In genomic region chr4:53055274-53055673, GRCh38 we compare ENCODE assay signal across 14 cellular contexts.
DNase-seq lines count a peak whose midpoint lies in the region; ATAC-seq and TF ChIP-seq lines count a peak whose summit lies in the region.
"Had no signal": no experiment of that assay in that cellular context is flagged by ENCODE, and none has a peak within 500 bp of the region (broad histone marks: within the 10 kb centered on the region; RNA-seq: fewer than 3 reads in every experiment).

No MANE protein-coding gene starts in this region.

- intact Hi-C loops in MCF 10A (cut with micrococcal nuclease) = no loop called here
- intact Hi-C loops in breast epithelium (cut with DNase I; ENCODE audit: low total_unique reads) = no loop called here
- intact Hi-C loops in aorta (cut with DNase I) = loop anchor here in 1 of 2 donors (5.0 kb wide), 1 partner anchor 33 kb away; no protein-coding TSS in a partner anchor

- H3K4me1 ChIP-seq in breast epithelium = no peaks in the 10 kb centered on the region
- peaks cover 2% of the 10 kb centered on the region for H3K4me1 ChIP-seq in fibroblast of lung (ENCODE audit: control insufficient read depth, extremely low read depth, insufficient read depth, low read length)
- peaks cover 0 to 6% of the 10 kb centered on the region in 2 donors for H3K4me1 ChIP-seq in aorta (ENCODE audit: control insufficient read depth in 1 of 2, insufficient read depth in 2 of 2, low read length in 2 of 2)
- H3K4me1 ChIP-seq: sigmoid colon had no signal

- no peak overlapping the region for H3K9ac ChIP-seq in fibroblast of lung (ENCODE audit: insufficient read depth, low read length)

- TF ChIP-seq CTCF in MCF 10A (IDR thresholded peaks at IDR 0.05; ENCODE audit: unreplicated experiment) = no peak
- TF ChIP-seq CTCF in breast epithelium (IDR thresholded peaks at IDR 0.05) = no peak
- TF ChIP-seq CTCF in fibroblast of lung (conservative IDR thresholded peaks at IDR 0.05 in 1 of 2, IDR thresholded peaks at IDR 0.05 in 1 of 2; ENCODE audit: low read depth in 1 of 2, low read length in 2 of 2) = no peak

- no peak overlapping the region for H3K4me3 Mint-ChIP-seq in MCF 10A (ENCODE audit: unreplicated experiment)
- H3K4me3 Mint-ChIP-seq: activated CD4-positive, alpha-beta memory T cell treated with anti-CD3 and anti-CD28 coated beads, Interleukin-2, amount 10 ng/mL, durations not matched to agents 7 days and 5 days; B cell had no signal

- H3K4me3 ChIP-seq in breast epithelium (no peak overlapping the region), fibroblast of lung (replicated peaks in 1 of 4; ENCODE audit: control extremely low read depth in 1 of 4, insufficient read depth in 1 of 4, low read depth in 3 of 4, low read length in 4 of 4) (no peak overlapping the region), aorta (ENCODE audit: low read length in 2 of 2) (no peak overlapping the region)
- H3K4me3 ChIP-seq: adrenal gland, sigmoid colon had no signal

- no peak overlapping the region for H3K4me2 ChIP-seq in fibroblast of lung (ENCODE audit: extremely low read depth, insufficient read depth, low read length)

- POLR2A ChIA-PET in MCF 10A (lab: Yijun Ruan, JAX) = no interaction called here

- H3K9me3 Mint-ChIP-seq in MCF 10A (ENCODE audit: unreplicated experiment) = no peaks in the 10 kb centered on the region

- DNase-seq in MCF 10A (ENCODE audit: unreplicated experiment) = peak; percentile 73
- no peak for DNase-seq in breast epithelium (ENCODE audit: low spot score in 2 of 2)
- DNase-seq in NCI-H2107 treated with DMSO at 0.1 percent for 48 hours (lab: John Stamatoyannopoulos, UW; ENCODE audit: unreplicated experiment) = peak; percentile 86
- peak; percentile 77 to 91 for DNase-seq in fibroblast of lung (ENCODE audit: low read depth in 2 of 2)
- DNase-seq in aorta = no peak
- DNase-seq in NK-92 (lab: John Stamatoyannopoulos, UW; ENCODE audit: unreplicated experiment) = no peak
- DNase-seq: activated CD4-positive, alpha-beta memory T cell treated with anti-CD3 and anti-CD28 coated beads, Interleukin-2, amount 10 ng/mL, durations not matched to agents 7 days and 5 days; NCI-H187; sigmoid colon; stimulated activated CD8-positive, alpha-beta memory T cell treated with anti-CD3 and anti-CD28 coated beads, Interleukin-4, amount 100 ng/mL, for 48 hours had no signal

- CTCF ChIA-PET in MCF 10A (lab: Yijun Ruan, JAX) = interaction anchor here (0.6 to 1.2 kb wide), 2 partner anchors 39 to 42 kb away, joined by 3 to 5 read pairs; no protein-coding TSS in a partner anchor

- H3K27me3 Mint-ChIP-seq in MCF 10A (ENCODE audit: insufficient read depth, unreplicated experiment) = no peaks in the 10 kb centered on the region
- H3K27me3 Mint-ChIP-seq: activated CD4-positive, alpha-beta memory T cell treated with anti-CD3 and anti-CD28 coated beads, Interleukin-2, amount 10 ng/mL, durations not matched to agents 7 days and 5 days; B cell had no signal

- H3K9me3 ChIP-seq in breast epithelium (no peaks in the 10 kb centered on the region), fibroblast of lung (ENCODE audit: control insufficient read depth, insufficient read depth, low read depth, low read length) (no peaks in the 10 kb centered on the region), aorta (ENCODE audit: control insufficient read depth, low read length) (no peaks in the 10 kb centered on the region)
- H3K9me3 ChIP-seq: adrenal gland, sigmoid colon had no signal

- H3K27ac ChIP-seq in breast epithelium (no peak overlapping the region), fibroblast of lung (ENCODE audit: insufficient read depth, low read length) (no peak overlapping the region), aorta (ENCODE audit: low read depth in 1 of 2, low read length in 2 of 2) (peak overlapping the region; percentile 36 to 97)
- H3K27ac ChIP-seq: sigmoid colon had no signal

- no peaks in the 10 kb centered on the region for H3K27me3 ChIP-seq in breast epithelium
- no peaks in the 10 kb centered on the region for H3K27me3 ChIP-seq in fibroblast of lung (ENCODE audit: control insufficient read depth, insufficient read depth, low read length)
- H3K27me3 ChIP-seq in aorta (ENCODE audit: control insufficient read depth in 1 of 2, insufficient read depth in 2 of 2, low read length in 1 of 2) = no peaks in the 10 kb centered on the region
- H3K27me3 ChIP-seq: adrenal gland, sigmoid colon had no signal

- ATAC-seq in aorta (ENCODE audit: low FRiP score) (peak; percentile 23), HG03175 (IDR thresholded peaks at IDR 0.05; ENCODE audit: unreplicated experiment) (no peak), GM18909 (IDR thresholded peaks at IDR 0.05; ENCODE audit: poor library complexity, unreplicated experiment) (no peak)

- peaks cover 4% of the 10 kb centered on the region for H3K36me3 Mint-ChIP-seq in MCF 10A (ENCODE audit: insufficient read depth, unreplicated experiment)

- H3K79me2 ChIP-seq in fibroblast of lung (ENCODE audit: control insufficient read depth, insufficient read depth, low read length) = no peaks in the 10 kb centered on the region

- H3K36me3 ChIP-seq in breast epithelium (no peaks in the 10 kb centered on the region), fibroblast of lung (ENCODE audit: control insufficient read depth, insufficient read depth, low read length) (no peaks in the 10 kb centered on the region), aorta (ENCODE audit: control insufficient read depth in 1 of 2, insufficient read depth in 2 of 2, low read length in 1 of 2) (no peaks in the 10 kb centered on the region)
- H3K36me3 ChIP-seq: adrenal gland, sigmoid colon had no signal

- BruUV-seq in MCF 10A (replicated peaks; lab: Mats Ljungman, UMichigan) = no TSS peak

- H2AFZ ChIP-seq in fibroblast of lung (ENCODE audit: low read length) = no peak overlapping the region

- no peak overlapping the region for H3K27ac Mint-ChIP-seq in MCF 10A (ENCODE audit: low read depth, unreplicated experiment)
- H3K27ac Mint-ChIP-seq: activated CD4-positive, alpha-beta memory T cell treated with anti-CD3 and anti-CD28 coated beads, Interleukin-2, amount 10 ng/mL, durations not matched to agents 7 days and 5 days; B cell had no signal

- no peaks in the 10 kb centered on the region for H4K20me1 ChIP-seq in fibroblast of lung (ENCODE audit: control insufficient read depth, extremely low read depth, insufficient read depth, low read length)

- WGBS in aorta, 2 donors = 7 to 18% methylated on average over 2 of the region's 2 CpGs

- TF ChIP-seq POLR2A in breast epithelium (IDR thresholded peaks at IDR 0.05) = no peak

- no peaks in the 10 kb centered on the region for H3K4me1 Mint-ChIP-seq in MCF 10A (ENCODE audit: insufficient read depth, unreplicated experiment)
- H3K4me1 Mint-ChIP-seq: activated CD4-positive, alpha-beta memory T cell treated with anti-CD3 and anti-CD28 coated beads, Interleukin-2, amount 10 ng/mL, durations not matched to agents 7 days and 5 days; B cell had no signal

Comparison
In these comparisons a context has a peak if more than half of its experiments do, and no peak if none do; other contexts are left out.
1. DNase-seq: peak in MCF 10A (single experiment), NCI-H2107 treated with DMSO at 0.1 percent for 48 hours (single experiment) and fibroblast of lung (2 of 2); none in breast epithelium (0 of 2), aorta (0 of 2) and NK-92 (single experiment).
2. H3K27ac ChIP-seq: peak in aorta (2 of 2); none in breast epithelium (0 of 2) and fibroblast of lung (single experiment).